Comparison of ENCODE assay signal across 8 cellular contexts in the genomic region with DNA sequence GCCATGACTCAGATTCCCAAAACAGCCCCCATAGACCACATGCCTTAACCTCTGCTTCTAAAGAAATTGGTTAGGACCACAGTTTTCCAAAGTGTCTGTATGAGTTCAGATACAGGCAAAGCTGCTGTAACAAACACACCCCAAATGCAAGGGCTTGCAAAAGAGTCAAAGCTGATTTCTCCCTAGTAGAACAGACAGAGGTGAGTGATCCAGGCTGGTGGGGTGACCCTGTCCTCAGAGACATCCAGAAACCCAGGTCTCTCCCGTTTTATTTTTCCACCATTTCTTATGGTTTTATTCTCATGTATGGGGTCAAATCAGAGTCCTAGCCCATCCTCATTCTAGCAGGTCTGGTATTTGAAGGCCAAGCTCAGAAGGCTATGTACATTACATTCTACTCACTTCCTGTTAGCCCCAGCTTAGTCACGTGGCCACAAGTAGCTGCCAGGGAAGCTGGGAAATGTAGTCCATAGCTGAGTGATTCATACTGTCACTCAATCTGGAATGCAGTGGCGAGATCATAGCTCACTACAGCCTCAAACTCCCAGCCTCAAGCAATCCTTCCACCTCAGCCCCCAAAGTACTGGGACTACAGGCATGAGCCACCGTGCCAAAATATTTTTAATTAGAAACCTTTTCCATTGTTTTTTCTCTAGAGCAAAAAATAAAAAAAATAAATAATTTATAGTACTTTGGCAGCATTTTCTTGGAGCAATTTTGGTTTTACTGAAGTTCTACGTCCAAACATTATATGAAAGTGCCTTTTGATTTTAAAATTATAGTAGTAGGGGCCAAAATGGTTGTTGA.
A peak's percentile ranks its signal among the peaks of the same experiment; 100 is the strongest.
DNase-seq lines count a peak whose midpoint lies in the region; ATAC-seq lines count a peak whose summit lies in the region.

No MANE protein-coding gene starts in this region.

- ATAC-seq in HG03039 (IDR thresholded peaks at IDR 0.05; ENCODE audit: unreplicated experiment): no peak
- ATAC-seq in GM19023 (IDR thresholded peaks at IDR 0.05; ENCODE audit: unreplicated experiment): no peak

- DNase-seq in EH (ENCODE audit: low read depth) (peak; percentile 91), HS-5 (ENCODE audit: low read depth) (peak; percentile 98), SKM-1 treated with dmso at 0.1 percent for 144 hours (lab: John Stamatoyannopoulos, UW; ENCODE audit: unreplicated experiment) (peak; percentile 61), iPS DF 4.7 (ENCODE audit: extremely low read depth, low spot score) (peak; percentile 44), NCI-H1092 treated with DMSO at 0.1 percent for 48 hours (lab: John Stamatoyannopoulos, UW) (no peak)
- no peak for DNase-seq in activated effector memory CD4-positive, alpha-beta T cell treated with anti-CD3 and anti-CD28 coated beads, Interleukin-2, amount 50 U/mL, for 16 hours

Comparison
In these comparisons a context has a peak if more than half of its experiments do, and no peak if none do; other contexts are left out.
1. DNase-seq: peak in EH (single experiment), HS-5 (single experiment), SKM-1 treated with dmso at 0.1 percent for 144 hours (single experiment) and iPS DF 4.7 (single experiment); none in NCI-H1092 treated with DMSO at 0.1 percent for 48 hours (single experiment) and activated effector memory CD4-positive, alpha-beta T cell treated with anti-CD3 and anti-CD28 coated beads, Interleukin-2, amount 50 U/mL, for 16 hours (single experiment).